1 cellular context compared by ENCODE assay signal in the genomic region with DNA sequence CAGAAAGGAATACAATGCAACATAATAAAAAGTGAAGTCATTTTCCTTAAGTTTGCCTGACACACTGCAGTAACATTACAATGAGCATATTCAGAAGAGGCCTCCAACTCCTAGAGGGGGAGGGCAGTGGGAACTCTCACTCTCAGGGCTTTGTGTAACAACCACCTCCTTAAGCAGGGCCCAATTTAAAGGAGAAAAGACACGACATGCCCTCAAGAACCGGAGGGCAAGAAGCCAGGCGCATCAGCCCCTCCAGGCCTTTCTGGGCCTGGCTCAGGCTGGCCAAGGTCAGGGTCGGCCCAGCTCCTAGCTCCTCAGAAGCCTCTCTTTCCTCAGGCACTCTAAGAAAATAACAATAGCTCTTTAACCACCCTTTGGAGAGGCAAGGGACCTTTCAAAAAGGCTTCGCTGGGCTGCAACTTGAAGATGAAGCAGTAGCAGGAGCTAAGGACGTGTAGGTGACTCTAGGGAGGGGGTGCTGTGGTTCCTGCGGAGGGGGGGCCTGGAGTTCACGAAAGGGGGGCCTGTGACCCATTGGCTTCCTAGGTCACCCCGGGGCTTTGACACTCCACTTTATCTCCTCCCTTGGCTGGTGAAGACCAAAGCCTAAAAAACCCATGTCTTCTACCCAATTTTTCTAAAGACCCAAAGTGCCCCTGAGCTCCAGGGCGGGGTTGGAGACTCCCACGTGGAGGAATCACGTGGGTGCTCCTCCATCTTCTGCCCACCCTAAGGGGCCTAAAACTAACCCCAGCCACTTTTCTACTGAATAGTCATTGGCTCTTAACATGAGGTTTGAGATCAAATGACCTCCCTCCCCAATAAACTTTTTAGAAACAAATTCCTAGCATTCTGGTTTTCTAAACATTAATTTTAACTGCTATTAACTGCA.
TF ChIP-seq lines count a peak whose summit lies in the region.

No MANE protein-coding gene starts in this region.

TF ChIP-seq in K562, 482 proteins besides CTCF, POLR2A, EP300 and RAD21 (continued from another document and continues in another):
- TF ChIP-seq, protein P1, sequence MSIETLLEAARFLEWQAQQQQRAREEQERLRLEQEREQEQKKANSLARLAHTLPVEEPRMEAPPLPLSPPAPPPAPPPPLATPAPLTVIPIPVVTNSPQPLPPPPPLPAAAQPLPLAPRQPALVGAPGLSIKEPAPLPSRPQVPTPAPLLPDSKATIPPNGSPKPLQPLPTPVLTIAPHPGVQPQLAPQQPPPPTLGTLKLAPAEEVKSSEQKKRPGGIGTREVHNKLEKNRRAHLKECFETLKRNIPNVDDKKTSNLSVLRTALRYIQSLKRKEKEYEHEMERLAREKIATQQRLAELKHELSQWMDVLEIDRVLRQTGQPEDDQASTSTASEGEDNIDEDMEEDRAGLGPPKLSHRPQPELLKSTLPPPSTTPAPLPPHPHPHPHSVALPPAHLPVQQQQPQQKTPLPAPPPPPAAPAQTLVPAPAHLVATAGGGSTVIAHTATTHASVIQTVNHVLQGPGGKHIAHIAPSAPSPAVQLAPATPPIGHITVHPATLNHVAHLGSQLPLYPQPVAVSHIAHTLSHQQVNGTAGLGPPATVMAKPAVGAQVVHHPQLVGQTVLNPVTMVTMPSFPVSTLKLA (conservative IDR thresholded peaks at IDR 0.05) = peak; percentile 63 to 72
- TF ChIP-seq L3MBTL2 (IDR thresholded peaks at IDR 0.05) (no peak), POLR2AphosphoS2 (IDR thresholded peaks at IDR 0.05; ENCODE audit: low read length) (no peak), ZFX (CRISPR knock-in tag; IDR thresholded peaks at IDR 0.05) (0 out of 2 replicates have a peak, but pooled peaks have one; percentile 23), ETV5 (CRISPR knock-in tag; IDR thresholded peaks at IDR 0.05; ENCODE audit: low read depth) (no peak), FOSL1 (tag; conservative IDR thresholded peaks at IDR 0.05) (no peak), RCOR1 (IDR thresholded peaks at IDR 0.05; ENCODE audit: borderline replicate concordance in 1 of 2, low read depth in 2 of 2, low read length in 2 of 2) (no peak), SAFB (IDR thresholded peaks at IDR 0.05; ENCODE audit: borderline replicate concordance, low read depth, low read length) (no peak), KDM2B (CRISPR knock-in tag; IDR thresholded peaks at IDR 0.05) (no peak), CAMTA2 (CRISPR knock-in tag; conservative IDR thresholded peaks at IDR 0.05) (no peak), CBX1 (IDR thresholded peaks at IDR 0.05; ENCODE audit: low read depth) (no peak), BDP1 (IDR thresholded peaks at IDR 0.05; ENCODE audit: insufficient read depth, insufficient read length) (no peak)
- TF ChIP-seq, protein P2, sequence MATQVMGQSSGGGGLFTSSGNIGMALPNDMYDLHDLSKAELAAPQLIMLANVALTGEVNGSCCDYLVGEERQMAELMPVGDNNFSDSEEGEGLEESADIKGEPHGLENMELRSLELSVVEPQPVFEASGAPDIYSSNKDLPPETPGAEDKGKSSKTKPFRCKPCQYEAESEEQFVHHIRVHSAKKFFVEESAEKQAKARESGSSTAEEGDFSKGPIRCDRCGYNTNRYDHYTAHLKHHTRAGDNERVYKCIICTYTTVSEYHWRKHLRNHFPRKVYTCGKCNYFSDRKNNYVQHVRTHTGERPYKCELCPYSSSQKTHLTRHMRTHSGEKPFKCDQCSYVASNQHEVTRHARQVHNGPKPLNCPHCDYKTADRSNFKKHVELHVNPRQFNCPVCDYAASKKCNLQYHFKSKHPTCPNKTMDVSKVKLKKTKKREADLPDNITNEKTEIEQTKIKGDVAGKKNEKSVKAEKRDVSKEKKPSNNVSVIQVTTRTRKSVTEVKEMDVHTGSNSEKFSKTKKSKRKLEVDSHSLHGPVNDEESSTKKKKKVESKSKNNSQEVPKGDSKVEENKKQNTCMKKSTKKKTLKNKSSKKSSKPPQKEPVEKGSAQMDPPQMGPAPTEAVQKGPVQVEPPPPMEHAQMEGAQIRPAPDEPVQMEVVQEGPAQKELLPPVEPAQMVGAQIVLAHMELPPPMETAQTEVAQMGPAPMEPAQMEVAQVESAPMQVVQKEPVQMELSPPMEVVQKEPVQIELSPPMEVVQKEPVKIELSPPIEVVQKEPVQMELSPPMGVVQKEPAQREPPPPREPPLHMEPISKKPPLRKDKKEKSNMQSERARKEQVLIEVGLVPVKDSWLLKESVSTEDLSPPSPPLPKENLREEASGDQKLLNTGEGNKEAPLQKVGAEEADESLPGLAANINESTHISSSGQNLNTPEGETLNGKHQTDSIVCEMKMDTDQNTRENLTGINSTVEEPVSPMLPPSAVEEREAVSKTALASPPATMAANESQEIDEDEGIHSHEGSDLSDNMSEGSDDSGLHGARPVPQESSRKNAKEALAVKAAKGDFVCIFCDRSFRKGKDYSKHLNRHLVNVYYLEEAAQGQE (CRISPR knock-in tag; IDR thresholded peaks at IDR 0.05; ENCODE audit: low read depth) = no peak
- TF ChIP-seq, protein P3, sequence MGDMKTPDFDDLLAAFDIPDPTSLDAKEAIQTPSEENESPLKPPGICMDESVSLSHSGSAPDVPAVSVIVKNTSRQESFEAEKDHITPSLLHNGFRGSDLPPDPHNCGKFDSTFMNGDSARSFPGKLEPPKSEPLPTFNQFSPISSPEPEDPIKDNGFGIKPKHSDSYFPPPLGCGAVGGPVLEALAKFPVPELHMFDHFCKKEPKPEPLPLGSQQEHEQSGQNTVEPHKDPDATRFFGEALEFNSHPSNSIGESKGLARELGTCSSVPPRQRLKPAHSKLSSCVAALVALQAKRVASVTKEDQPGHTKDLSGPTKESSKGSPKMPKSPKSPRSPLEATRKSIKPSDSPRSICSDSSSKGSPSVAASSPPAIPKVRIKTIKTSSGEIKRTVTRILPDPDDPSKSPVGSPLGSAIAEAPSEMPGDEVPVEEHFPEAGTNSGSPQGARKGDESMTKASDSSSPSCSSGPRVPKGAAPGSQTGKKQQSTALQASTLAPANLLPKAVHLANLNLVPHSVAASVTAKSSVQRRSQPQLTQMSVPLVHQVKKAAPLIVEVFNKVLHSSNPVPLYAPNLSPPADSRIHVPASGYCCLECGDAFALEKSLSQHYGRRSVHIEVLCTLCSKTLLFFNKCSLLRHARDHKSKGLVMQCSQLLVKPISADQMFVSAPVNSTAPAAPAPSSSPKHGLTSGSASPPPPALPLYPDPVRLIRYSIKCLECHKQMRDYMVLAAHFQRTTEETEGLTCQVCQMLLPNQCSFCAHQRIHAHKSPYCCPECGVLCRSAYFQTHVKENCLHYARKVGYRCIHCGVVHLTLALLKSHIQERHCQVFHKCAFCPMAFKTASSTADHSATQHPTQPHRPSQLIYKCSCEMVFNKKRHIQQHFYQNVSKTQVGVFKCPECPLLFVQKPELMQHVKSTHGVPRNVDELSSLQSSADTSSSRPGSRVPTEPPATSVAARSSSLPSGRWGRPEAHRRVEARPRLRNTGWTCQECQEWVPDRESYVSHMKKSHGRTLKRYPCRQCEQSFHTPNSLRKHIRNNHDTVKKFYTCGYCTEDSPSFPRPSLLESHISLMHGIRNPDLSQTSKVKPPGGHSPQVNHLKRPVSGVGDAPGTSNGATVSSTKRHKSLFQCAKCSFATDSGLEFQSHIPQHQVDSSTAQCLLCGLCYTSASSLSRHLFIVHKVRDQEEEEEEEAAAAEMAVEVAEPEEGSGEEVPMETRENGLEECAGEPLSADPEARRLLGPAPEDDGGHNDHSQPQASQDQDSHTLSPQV (IDR thresholded peaks at IDR 0.05) = peak; percentile 54; the same call in 1 of the 2 replicates
- TF ChIP-seq, protein P4, sequence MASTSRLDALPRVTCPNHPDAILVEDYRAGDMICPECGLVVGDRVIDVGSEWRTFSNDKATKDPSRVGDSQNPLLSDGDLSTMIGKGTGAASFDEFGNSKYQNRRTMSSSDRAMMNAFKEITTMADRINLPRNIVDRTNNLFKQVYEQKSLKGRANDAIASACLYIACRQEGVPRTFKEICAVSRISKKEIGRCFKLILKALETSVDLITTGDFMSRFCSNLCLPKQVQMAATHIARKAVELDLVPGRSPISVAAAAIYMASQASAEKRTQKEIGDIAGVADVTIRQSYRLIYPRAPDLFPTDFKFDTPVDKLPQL (IDR thresholded peaks at IDR 0.05; ENCODE audit: extremely low read depth, insufficient read length) = no peak
- TF ChIP-seq, protein P5, sequence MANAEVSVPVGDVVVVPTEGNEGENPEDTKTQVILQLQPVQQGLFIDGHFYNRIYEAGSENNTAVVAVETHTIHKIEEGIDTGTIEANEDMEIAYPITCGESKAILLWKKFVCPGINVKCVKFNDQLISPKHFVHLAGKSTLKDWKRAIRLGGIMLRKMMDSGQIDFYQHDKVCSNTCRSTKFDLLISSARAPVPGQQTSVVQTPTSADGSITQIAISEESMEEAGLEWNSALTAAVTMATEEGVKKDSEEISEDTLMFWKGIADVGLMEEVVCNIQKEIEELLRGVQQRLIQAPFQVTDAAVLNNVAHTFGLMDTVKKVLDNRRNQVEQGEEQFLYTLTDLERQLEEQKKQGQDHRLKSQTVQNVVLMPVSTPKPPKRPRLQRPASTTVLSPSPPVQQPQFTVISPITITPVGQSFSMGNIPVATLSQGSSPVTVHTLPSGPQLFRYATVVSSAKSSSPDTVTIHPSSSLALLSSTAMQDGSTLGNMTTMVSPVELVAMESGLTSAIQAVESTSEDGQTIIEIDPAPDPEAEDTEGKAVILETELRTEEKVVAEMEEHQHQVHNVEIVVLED (CRISPR knock-in tag; IDR thresholded peaks at IDR 0.05) = no peak
- TF ChIP-seq, protein P6, sequence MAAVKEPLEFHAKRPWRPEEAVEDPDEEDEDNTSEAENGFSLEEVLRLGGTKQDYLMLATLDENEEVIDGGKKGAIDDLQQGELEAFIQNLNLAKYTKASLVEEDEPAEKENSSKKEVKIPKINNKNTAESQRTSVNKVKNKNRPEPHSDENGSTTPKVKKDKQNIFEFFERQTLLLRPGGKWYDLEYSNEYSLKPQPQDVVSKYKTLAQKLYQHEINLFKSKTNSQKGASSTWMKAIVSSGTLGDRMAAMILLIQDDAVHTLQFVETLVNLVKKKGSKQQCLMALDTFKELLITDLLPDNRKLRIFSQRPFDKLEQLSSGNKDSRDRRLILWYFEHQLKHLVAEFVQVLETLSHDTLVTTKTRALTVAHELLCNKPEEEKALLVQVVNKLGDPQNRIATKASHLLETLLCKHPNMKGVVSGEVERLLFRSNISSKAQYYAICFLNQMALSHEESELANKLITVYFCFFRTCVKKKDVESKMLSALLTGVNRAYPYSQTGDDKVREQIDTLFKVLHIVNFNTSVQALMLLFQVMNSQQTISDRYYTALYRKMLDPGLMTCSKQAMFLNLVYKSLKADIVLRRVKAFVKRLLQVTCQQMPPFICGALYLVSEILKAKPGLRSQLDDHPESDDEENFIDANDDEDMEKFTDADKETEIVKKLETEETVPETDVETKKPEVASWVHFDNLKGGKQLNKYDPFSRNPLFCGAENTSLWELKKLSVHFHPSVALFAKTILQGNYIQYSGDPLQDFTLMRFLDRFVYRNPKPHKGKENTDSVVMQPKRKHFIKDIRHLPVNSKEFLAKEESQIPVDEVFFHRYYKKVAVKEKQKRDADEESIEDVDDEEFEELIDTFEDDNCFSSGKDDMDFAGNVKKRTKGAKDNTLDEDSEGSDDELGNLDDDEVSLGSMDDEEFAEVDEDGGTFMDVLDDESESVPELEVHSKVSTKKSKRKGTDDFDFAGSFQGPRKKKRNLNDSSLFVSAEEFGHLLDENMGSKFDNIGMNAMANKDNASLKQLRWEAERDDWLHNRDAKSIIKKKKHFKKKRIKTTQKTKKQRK (IDR thresholded peaks at IDR 0.05; ENCODE audit: borderline replicate concordance, low read depth, low read length) = no peak
- TF ChIP-seq, protein P7, sequence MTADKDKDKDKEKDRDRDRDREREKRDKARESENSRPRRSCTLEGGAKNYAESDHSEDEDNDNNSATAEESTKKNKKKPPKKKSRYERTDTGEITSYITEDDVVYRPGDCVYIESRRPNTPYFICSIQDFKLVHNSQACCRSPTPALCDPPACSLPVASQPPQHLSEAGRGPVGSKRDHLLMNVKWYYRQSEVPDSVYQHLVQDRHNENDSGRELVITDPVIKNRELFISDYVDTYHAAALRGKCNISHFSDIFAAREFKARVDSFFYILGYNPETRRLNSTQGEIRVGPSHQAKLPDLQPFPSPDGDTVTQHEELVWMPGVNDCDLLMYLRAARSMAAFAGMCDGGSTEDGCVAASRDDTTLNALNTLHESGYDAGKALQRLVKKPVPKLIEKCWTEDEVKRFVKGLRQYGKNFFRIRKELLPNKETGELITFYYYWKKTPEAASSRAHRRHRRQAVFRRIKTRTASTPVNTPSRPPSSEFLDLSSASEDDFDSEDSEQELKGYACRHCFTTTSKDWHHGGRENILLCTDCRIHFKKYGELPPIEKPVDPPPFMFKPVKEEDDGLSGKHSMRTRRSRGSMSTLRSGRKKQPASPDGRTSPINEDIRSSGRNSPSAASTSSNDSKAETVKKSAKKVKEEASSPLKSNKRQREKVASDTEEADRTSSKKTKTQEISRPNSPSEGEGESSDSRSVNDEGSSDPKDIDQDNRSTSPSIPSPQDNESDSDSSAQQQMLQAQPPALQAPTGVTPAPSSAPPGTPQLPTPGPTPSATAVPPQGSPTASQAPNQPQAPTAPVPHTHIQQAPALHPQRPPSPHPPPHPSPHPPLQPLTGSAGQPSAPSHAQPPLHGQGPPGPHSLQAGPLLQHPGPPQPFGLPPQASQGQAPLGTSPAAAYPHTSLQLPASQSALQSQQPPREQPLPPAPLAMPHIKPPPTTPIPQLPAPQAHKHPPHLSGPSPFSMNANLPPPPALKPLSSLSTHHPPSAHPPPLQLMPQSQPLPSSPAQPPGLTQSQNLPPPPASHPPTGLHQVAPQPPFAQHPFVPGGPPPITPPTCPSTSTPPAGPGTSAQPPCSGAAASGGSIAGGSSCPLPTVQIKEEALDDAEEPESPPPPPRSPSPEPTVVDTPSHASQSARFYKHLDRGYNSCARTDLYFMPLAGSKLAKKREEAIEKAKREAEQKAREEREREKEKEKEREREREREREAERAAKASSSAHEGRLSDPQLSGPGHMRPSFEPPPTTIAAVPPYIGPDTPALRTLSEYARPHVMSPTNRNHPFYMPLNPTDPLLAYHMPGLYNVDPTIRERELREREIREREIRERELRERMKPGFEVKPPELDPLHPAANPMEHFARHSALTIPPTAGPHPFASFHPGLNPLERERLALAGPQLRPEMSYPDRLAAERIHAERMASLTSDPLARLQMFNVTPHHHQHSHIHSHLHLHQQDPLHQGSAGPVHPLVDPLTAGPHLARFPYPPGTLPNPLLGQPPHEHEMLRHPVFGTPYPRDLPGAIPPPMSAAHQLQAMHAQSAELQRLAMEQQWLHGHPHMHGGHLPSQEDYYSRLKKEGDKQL (CRISPR knock-in tag; IDR thresholded peaks at IDR 0.05; ENCODE audit: borderline replicate concordance) = no peak
- TF ChIP-seq, protein P8, sequence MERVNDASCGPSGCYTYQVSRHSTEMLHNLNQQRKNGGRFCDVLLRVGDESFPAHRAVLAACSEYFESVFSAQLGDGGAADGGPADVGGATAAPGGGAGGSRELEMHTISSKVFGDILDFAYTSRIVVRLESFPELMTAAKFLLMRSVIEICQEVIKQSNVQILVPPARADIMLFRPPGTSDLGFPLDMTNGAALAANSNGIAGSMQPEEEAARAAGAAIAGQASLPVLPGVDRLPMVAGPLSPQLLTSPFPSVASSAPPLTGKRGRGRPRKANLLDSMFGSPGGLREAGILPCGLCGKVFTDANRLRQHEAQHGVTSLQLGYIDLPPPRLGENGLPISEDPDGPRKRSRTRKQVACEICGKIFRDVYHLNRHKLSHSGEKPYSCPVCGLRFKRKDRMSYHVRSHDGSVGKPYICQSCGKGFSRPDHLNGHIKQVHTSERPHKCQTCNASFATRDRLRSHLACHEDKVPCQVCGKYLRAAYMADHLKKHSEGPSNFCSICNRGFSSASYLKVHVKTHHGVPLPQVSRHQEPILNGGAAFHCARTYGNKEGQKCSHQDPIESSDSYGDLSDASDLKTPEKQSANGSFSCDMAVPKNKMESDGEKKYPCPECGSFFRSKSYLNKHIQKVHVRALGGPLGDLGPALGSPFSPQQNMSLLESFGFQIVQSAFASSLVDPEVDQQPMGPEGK (CRISPR knock-in tag; IDR thresholded peaks at IDR 0.05; ENCODE audit: borderline replicate concordance) = no peak
